8 cellular contexts compared by ENCODE assay signal in the genomic region with DNA sequence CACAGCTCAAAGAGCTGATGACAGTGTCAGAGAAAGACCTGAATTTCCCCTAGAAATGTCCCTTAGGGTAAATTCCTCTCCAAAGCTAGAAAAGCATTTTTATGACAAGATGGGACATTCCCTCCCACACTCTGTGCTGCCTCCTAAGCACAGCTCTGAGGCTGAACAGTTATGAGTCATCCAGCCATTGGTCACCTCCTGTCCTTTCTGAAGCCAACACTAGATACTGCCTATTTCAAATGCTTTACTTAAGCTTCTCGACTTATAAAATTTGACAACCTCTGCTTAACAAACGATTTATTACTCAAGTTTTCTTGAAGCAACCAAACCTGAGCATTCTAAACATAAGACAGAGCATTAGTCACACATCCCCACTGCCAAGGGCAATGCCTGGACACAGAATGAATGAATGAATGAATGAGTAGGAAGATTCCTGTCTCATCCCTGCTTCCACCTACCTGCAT. TPM values are rescaled to one million over a fixed set of nuclear protein-coding genes. Genes with fewer than 3 reads are reported as not detected.
DNase-seq lines count a peak whose midpoint lies in the region; ATAC-seq and TF ChIP-seq lines count a peak whose summit lies in the region.

No MANE protein-coding gene starts in this region.

- H3K79me2 ChIP-seq in Loucy (ENCODE audit: insufficient read depth, low read length), result peaks cover 39% of the 10 kb centered on the region; the same call in 1 of the 2 replicates
- H3K79me2 ChIP-seq in hepatocyte, result peaks cover 6% of the 10 kb centered on the region

- TF ChIP-seq CTCF in Loucy (conservative IDR thresholded peaks at IDR 0.05; ENCODE audit: low read length) (no peak), hepatocyte (IDR thresholded peaks at IDR 0.05; ENCODE audit: poor library complexity) (no peak), tibial artery (IDR thresholded peaks at IDR 0.05) (no peak), tibial nerve (IDR thresholded peaks at IDR 0.05) (no peak)

- H3K9me3 ChIP-seq in HAP-1 (no peaks in the 10 kb centered on the region), Loucy (ENCODE audit: insufficient read depth, low read depth, low read length) (no peaks in the 10 kb centered on the region), hepatocyte (ENCODE audit: low read depth) (no peaks in the 10 kb centered on the region), tibial artery (no peaks in the 10 kb centered on the region), right cardiac atrium (ENCODE audit: control insufficient read depth, low read length) (no peaks in the 10 kb centered on the region), tibial nerve (no peaks in the 10 kb centered on the region)

- no peak overlapping the region for H3K4me3 ChIP-seq in HAP-1
- H3K4me3 ChIP-seq in Loucy (ENCODE audit: low read length, poor library complexity, severe bottlenecking), result no peak overlapping the region
- H3K4me3 ChIP-seq in hepatocyte, result no peak overlapping the region
- no peak overlapping the region for H3K4me3 ChIP-seq in tibial artery
- H3K4me3 ChIP-seq in right cardiac atrium (ENCODE audit: low read length), result no peak overlapping the region
- H3K4me3 ChIP-seq in tibial nerve, result no peak overlapping the region

- H3K27me3 ChIP-seq in HAP-1 (ENCODE audit: low read depth), result no peaks in the 10 kb centered on the region
- H3K27me3 ChIP-seq in Loucy (ENCODE audit: insufficient read depth, low read length, poor library complexity, severe bottlenecking), result no peaks in the 10 kb centered on the region
- no peaks in the 10 kb centered on the region for H3K27me3 ChIP-seq in hepatocyte
- no peaks in the 10 kb centered on the region for H3K27me3 ChIP-seq in tibial artery
- no peaks in the 10 kb centered on the region for H3K27me3 ChIP-seq in right cardiac atrium (ENCODE audit: control insufficient read depth, insufficient read depth)
- H3K27me3 ChIP-seq in tibial nerve, result no peaks in the 10 kb centered on the region

- H3K4me1 ChIP-seq in HAP-1 (peaks cover 28% of the 10 kb centered on the region), Loucy (ENCODE audit: insufficient read depth, low read length, poor library complexity, severe bottlenecking) (peaks cover 57% of the 10 kb centered on the region), hepatocyte (ENCODE audit: insufficient read depth) (peaks cover 31% of the 10 kb centered on the region), tibial artery (no peaks in the 10 kb centered on the region), right cardiac atrium (ENCODE audit: control insufficient read depth, insufficient read depth, low read length) (no peaks in the 10 kb centered on the region), tibial nerve (peaks cover 0 to 6% (median 0%) of the 10 kb centered on the region in 4 donors)

- H3K9ac ChIP-seq in Loucy (ENCODE audit: low read depth, low read length, poor library complexity, severe bottlenecking), result no peak overlapping the region

- 50% methylated on average over 2 of the region's 2 CpGs for WGBS in hepatocyte (ENCODE audit: low lambda C conversion rate, missing lambda C conversion rate)
- WGBS in right cardiac atrium, result 59% methylated on average over 2 of the region's 2 CpGs
- 40 to 53% methylated on average over 2 of the region's 2 CpGs for WGBS in tibial nerve, 2 donors

- H4K20me1 ChIP-seq in Loucy (ENCODE audit: insufficient read depth, low read length, poor library complexity, severe bottlenecking) (peaks cover 9% of the 10 kb centered on the region), hepatocyte (ENCODE audit: insufficient read depth, poor library complexity, severe bottlenecking) (no peaks in the 10 kb centered on the region)

- no peak for TF ChIP-seq POLR2A in tibial nerve (IDR thresholded peaks at IDR 0.05)

- H2AFZ ChIP-seq in Loucy (ENCODE audit: low read length) (no peak overlapping the region), hepatocyte (no peak overlapping the region)

- no peak for TF ChIP-seq EP300 in tibial nerve (IDR thresholded peaks at IDR 0.05)

- peaks cover 3% of the 10 kb centered on the region for H3F3A ChIP-seq in Loucy (ENCODE audit: low read depth)

- intact Hi-C loops in tibial artery (cut with DNase I; ENCODE audit: low total_unique reads) (no loop called here), right cardiac atrium (cut with DNase I) (no loop called here)

- ATAC-seq in GM18502 (IDR thresholded peaks at IDR 0.05; ENCODE audit: poor library complexity, unreplicated experiment) (peak; percentile 85), right cardiac atrium (no peak)

- no peaks in the 10 kb centered on the region for H3K9me2 ChIP-seq in Loucy (replicated peaks; ENCODE audit: low read depth, low read length)
- no peaks in the 10 kb centered on the region for H3K9me2 ChIP-seq in hepatocyte (replicated peaks; ENCODE audit: insufficient read depth)

- in situ Hi-C loops in HAP-1 (cut with MboI; ENCODE audit: low sequenced_read_pairs), result no loop called here

- DNase-seq in HAP-1 (ENCODE audit: low spot score in 2 of 2) (peak; percentile 59 to 77), hepatocyte (ENCODE audit: low spot score) (peak; percentile 77), tibial artery (no peak), activated gamma-delta T cell (lab: John Stamatoyannopoulos, UW) (no peak), right cardiac atrium (no peak), tibial nerve (ENCODE audit: low spot score in 2 of 2) (no peak)

- H3K27ac ChIP-seq in hepatocyte (peak overlapping the region; percentile 33), tibial artery (no peak overlapping the region), right cardiac atrium (ENCODE audit: low read length) (no peak overlapping the region), tibial nerve (no peak overlapping the region)

- no peaks in the 10 kb centered on the region for H3K36me3 ChIP-seq in HAP-1 (replicated peaks)
- peaks cover 24% of the 10 kb centered on the region; the same call in 1 of the 2 replicates for H3K36me3 ChIP-seq in Loucy (ENCODE audit: insufficient read depth, low read length)
- H3K36me3 ChIP-seq in hepatocyte (replicated peaks; ENCODE audit: insufficient read depth, low read depth), result no peaks in the 10 kb centered on the region
- H3K36me3 ChIP-seq in tibial artery, result no peaks in the 10 kb centered on the region
- no peaks in the 10 kb centered on the region for H3K36me3 ChIP-seq in tibial nerve

- peak overlapping the region; percentile 4 for H3K4me2 ChIP-seq in Loucy (ENCODE audit: low read depth, low read length, poor library complexity, severe bottlenecking)
- H3K4me2 ChIP-seq in hepatocyte, result no peak overlapping the region

RNA-seq across cellular contexts. Expression of gene B4GALT6, which starts 35.4 kb away (rescaled TPM):
- total RNA-seq in hepatocyte (10.3 and 14.1 TPM in 2 replicates), right cardiac atrium (10 to 100 TPM in 3 of 4 donors, 1 to 10 TPM in 1; 7.2 to 12.9 (median 11.0) TPM), tibial nerve (1 to 10 TPM in 3 of 4 donors, under 1 TPM in 1; 0.98 to 2.1 (median 1.5) TPM)
- polyA plus RNA-seq in hepatocyte (3.2 and 4.9 TPM in 2 replicates), right cardiac atrium (4.1 TPM)

RNA-seq across cellular contexts. Expression of gene TTR, which starts 57.3 kb away (rescaled TPM):
- total RNA-seq in hepatocyte (2,638 and 3,184 TPM in 2 replicates), right cardiac atrium (under 1 TPM in 1 of 4 donors, not detected in 3; 0.79 TPM), tibial nerve (not detected)
- polyA plus RNA-seq in hepatocyte (3,342 and 4,943 TPM in 2 replicates), right cardiac atrium (0.11 TPM)

Comparison
In these comparisons a context has a peak if more than half of its experiments do, and no peak if none do; other contexts are left out.
1. DNase-seq: peak in HAP-1 (2 of 2) and hepatocyte (single experiment); none in tibial artery (0 of 2), activated gamma-delta T cell (single experiment), right cardiac atrium (0 of 3) and tibial nerve (0 of 2).
2. RNA of gene TTR, which starts 57.3 kb away (total RNA-seq): 2,638 to 3,184 TPM in hepatocyte; 0.79 TPM in right cardiac atrium and not detected in tibial nerve; every median in the first group is over 1,000 times any median in the second.